In the genomic region with DNA sequence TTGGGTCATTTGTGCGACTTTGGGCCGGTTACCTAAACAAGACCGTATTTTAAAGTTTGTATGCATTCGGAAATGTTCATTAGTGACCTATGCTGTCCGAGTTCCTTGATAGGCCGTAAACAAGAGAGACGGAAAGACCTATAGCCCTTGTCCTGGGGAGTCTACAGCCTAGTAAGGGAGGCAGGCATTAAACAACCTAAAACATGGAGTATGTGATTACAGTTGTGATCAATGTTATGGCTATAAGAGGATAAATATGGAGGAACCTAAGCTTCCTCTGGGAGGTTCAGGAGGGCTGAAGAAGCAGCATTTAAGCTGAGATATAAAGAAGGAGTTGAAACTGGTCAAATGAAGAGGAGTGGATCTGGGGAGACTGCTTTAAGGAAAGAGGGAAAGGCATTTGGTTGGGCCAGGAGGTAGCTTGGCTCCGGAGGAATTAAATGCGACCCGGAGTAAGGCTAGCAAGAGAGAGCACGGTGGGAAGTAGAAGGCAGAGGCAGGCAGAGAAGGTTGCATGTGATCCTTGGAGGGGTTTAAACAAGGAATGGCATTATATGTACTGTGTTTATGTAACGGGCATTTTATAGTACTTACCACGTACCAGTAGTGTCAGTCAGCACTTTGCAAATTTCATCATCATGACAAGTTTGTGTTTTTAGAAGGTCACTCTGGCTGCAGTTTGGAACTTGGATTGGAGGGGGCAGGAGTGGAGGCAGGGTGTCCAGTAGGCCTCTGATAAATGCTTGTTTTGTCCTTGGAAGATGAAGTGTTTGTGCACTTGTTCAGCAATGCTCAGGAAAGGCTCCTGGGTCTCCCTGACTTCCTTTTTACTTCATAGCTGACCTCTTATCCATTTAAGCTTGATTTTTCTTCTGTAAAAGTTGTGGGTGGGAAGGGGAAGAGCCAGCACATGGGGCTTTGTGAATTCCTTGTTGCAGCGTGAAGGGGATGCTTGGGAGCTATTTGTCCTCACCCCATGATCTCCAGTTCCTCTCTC, we compare ENCODE assay signal across 6 cellular contexts. TPM values are rescaled to one million over a fixed set of nuclear protein-coding genes. Genes with fewer than 3 reads are reported as not detected.
DNase-seq lines count a peak whose midpoint lies in the region; ATAC-seq lines count a peak whose summit lies in the region.

No MANE protein-coding gene starts in this region.

- no peak for ATAC-seq in effector memory CD8-positive, alpha-beta T cell (replicated peaks)

- H3K27ac Mint-ChIP-seq in T-helper 2 cell treated with Interferon-gamma antibody and Interleukin-4, amounts not matched to agents 5 μg/mL and 100 μg/mL, for 36 hours, result peak overlapping the region; percentile 27
- peak overlapping the region; percentile 21 to 67 for H3K27ac Mint-ChIP-seq in effector memory CD8-positive, alpha-beta T cell

- no peak for DNase-seq in T-helper 2 cell treated with Interferon-gamma antibody and Interleukin-4, amounts not matched to agents 5 μg/mL and 100 μg/mL, for 36 hours (ENCODE audit: low spot score)
- DNase-seq in T-helper 2 cell, result no peak
- DNase-seq in effector memory CD8-positive, alpha-beta T cell, result no peak
- DNase-seq in skeletal muscle cell (ENCODE audit: low read depth), result peak; percentile 71
- no peak for DNase-seq in T1000 (lab: John Stamatoyannopoulos, UW)
- no peak for DNase-seq in cerebellum (ENCODE audit: low spot score)

- H3K36me3 Mint-ChIP-seq in T-helper 2 cell treated with Interferon-gamma antibody and Interleukin-4, amounts not matched to agents 5 μg/mL and 100 μg/mL, for 36 hours (ENCODE audit: low read depth), result no peaks in the 10 kb centered on the region
- H3K36me3 Mint-ChIP-seq in effector memory CD8-positive, alpha-beta T cell (ENCODE audit: insufficient read depth), result peaks cover 8% of the 10 kb centered on the region

- H3K4me1 Mint-ChIP-seq in T-helper 2 cell treated with Interferon-gamma antibody and Interleukin-4, amounts not matched to agents 5 μg/mL and 100 μg/mL, for 36 hours (ENCODE audit: low read depth), result peaks cover 12% of the 10 kb centered on the region
- peaks cover 9 to 17% of the 10 kb centered on the region in 2 donors for H3K4me1 Mint-ChIP-seq in effector memory CD8-positive, alpha-beta T cell (ENCODE audit: low read depth in 2 of 2)

- peak overlapping the region; percentile 85 for H3K4me3 Mint-ChIP-seq in T-helper 2 cell treated with Interferon-gamma antibody and Interleukin-4, amounts not matched to agents 5 μg/mL and 100 μg/mL, for 36 hours
- peak overlapping the region; percentile 81 to 84 for H3K4me3 Mint-ChIP-seq in effector memory CD8-positive, alpha-beta T cell

- peak overlapping the region; percentile 73 for H3K4me3 ChIP-seq in skeletal muscle cell (ENCODE audit: low read depth, low read length)

- peaks cover 3% of the 10 kb centered on the region for H3K27me3 Mint-ChIP-seq in T-helper 2 cell treated with Interferon-gamma antibody and Interleukin-4, amounts not matched to agents 5 μg/mL and 100 μg/mL, for 36 hours (ENCODE audit: low read depth)
- H3K27me3 Mint-ChIP-seq in effector memory CD8-positive, alpha-beta T cell, result no peaks in the 10 kb centered on the region

- H3K9me3 Mint-ChIP-seq in T-helper 2 cell treated with Interferon-gamma antibody and Interleukin-4, amounts not matched to agents 5 μg/mL and 100 μg/mL, for 36 hours, result no peaks in the 10 kb centered on the region
- H3K9me3 Mint-ChIP-seq in effector memory CD8-positive, alpha-beta T cell, result no peaks in the 10 kb centered on the region

RNA-seq across cellular contexts. Expression of gene AVPI1, which starts 1.0 kb away (rescaled TPM):
- 1.3 TPM for total RNA-seq in cerebellum

RNA-seq across cellular contexts. Expression of gene MARVELD1, which starts 25.4 kb away (rescaled TPM):
- 3.6 TPM for total RNA-seq in cerebellum

RNA-seq across cellular contexts. Expression of gene PI4K2A, which starts 47.6 kb away (rescaled TPM):
- total RNA-seq in cerebellum, result 8.7 TPM

RNA-seq across cellular contexts. Expression of gene ZFYVE27, which starts 48.8 kb away (rescaled TPM):
- 38.5 TPM for total RNA-seq in cerebellum

RNA-seq across cellular contexts. Expression of gene MORN4, which starts 54.8 kb away (rescaled TPM):
- total RNA-seq in cerebellum, result 19.6 TPM
